In the genomic region with DNA sequence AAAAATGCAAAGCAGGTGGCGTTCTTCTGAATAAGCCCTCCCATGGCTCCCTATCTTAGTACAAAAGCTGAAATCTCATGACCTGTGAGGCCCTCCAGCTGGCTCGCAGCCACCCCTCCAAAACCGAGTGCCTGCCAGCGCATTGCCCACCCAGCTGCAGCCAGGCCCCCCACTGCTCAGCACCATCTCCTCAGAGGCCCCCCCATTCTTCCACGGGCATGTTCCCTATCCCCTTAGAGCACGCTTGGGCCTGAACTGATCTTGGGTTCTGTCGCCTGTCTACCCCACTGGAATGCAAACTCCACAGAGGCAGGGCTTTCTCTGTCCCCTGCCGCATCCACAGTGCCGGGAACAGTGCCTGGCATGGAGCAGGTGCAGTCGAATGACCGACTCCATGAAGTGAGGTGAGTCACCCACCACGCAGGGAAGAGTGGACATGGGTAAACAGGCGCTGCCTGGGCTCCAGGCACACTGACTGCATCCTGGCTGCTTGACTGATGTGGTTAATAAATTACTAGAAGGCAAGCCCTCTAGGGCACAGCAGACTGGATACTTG, we compare ENCODE assay signal across 1 cellular context.
TF ChIP-seq lines count a peak whose summit lies in the region.

No MANE protein-coding gene starts in this region.

TF ChIP-seq in HepG2, 621 proteins besides CTCF, POLR2A, EP300 and RAD21 (continued from another document and continues in another):
- no peak for TF ChIP-seq ZNF790 (CRISPR knock-in tag; IDR thresholded peaks at IDR 0.05; ENCODE audit: borderline replicate concordance)
- TF ChIP-seq JARID2 (CRISPR knock-in tag; IDR thresholded peaks at IDR 0.05; ENCODE audit: insufficient replicate concordance), result no peak
- TF ChIP-seq, protein P1, sequence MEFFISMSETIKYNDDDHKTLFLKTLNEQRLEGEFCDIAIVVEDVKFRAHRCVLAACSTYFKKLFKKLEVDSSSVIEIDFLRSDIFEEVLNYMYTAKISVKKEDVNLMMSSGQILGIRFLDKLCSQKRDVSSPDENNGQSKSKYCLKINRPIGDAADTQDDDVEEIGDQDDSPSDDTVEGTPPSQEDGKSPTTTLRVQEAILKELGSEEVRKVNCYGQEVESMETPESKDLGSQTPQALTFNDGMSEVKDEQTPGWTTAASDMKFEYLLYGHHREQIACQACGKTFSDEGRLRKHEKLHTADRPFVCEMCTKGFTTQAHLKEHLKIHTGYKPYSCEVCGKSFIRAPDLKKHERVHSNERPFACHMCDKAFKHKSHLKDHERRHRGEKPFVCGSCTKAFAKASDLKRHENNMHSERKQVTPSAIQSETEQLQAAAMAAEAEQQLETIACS (CRISPR knock-in tag; IDR thresholded peaks at IDR 0.05), result no peak
- no peak for TF ChIP-seq ZNF343 (CRISPR knock-in tag; IDR thresholded peaks at IDR 0.05)
- no peak for TF ChIP-seq HHEX (CRISPR knock-in tag; IDR thresholded peaks at IDR 0.05)
- TF ChIP-seq PTBP1 (IDR thresholded peaks at IDR 0.05; ENCODE audit: low read depth, low read length, poor library complexity, severe bottlenecking), result no peak
- TF ChIP-seq FOSL1 (CRISPR knock-in tag; IDR thresholded peaks at IDR 0.05; ENCODE audit: borderline replicate concordance), result 0 out of 2 replicates have a peak, but pooled peaks have one; percentile 63
- no peak for TF ChIP-seq CENPX (CRISPR knock-in tag; IDR thresholded peaks at IDR 0.05)
- no peak for TF ChIP-seq ZSCAN22 (CRISPR knock-in tag; IDR thresholded peaks at IDR 0.05)
- TF ChIP-seq JUN (CRISPR knock-in tag; IDR thresholded peaks at IDR 0.05), result 0 out of 2 replicates have a peak, but pooled peaks have one; percentile 49
- no peak for TF ChIP-seq ATF7-NPFF (CRISPR knock-in tag; IDR thresholded peaks at IDR 0.05; ENCODE audit: low read depth)
- no peak for TF ChIP-seq ZNF33B (CRISPR knock-in tag; IDR thresholded peaks at IDR 0.05)
- TF ChIP-seq, protein P2, sequence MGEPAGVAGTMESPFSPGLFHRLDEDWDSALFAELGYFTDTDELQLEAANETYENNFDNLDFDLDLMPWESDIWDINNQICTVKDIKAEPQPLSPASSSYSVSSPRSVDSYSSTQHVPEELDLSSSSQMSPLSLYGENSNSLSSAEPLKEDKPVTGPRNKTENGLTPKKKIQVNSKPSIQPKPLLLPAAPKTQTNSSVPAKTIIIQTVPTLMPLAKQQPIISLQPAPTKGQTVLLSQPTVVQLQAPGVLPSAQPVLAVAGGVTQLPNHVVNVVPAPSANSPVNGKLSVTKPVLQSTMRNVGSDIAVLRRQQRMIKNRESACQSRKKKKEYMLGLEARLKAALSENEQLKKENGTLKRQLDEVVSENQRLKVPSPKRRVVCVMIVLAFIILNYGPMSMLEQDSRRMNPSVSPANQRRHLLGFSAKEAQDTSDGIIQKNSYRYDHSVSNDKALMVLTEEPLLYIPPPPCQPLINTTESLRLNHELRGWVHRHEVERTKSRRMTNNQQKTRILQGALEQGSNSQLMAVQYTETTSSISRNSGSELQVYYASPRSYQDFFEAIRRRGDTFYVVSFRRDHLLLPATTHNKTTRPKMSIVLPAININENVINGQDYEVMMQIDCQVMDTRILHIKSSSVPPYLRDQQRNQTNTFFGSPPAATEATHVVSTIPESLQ (CRISPR knock-in tag; conservative IDR thresholded peaks at IDR 0.05), result no peak
- TF ChIP-seq, protein P3, sequence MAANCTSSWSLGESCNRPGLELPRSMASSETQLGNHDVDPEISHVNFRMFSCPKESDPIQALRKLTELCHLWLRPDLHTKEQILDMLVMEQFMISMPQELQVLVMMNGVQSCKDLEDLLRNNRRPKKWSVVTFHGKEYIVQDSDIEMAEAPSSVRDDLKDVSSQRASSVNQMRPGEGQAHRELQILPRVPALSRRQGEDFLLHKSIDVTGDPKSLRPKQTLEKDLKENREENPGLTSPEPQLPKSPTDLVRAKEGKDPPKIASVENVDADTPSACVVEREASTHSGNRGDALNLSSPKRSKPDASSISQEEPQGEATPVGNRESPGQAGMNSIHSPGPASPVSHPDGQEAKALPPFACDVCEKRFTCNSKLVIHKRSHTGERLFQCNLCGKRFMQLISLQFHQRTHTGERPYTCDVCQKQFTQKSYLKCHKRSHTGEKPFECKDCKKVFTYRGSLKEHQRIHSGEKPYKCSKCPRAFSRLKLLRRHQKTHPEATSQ (CRISPR knock-in tag; IDR thresholded peaks at IDR 0.05; ENCODE audit: borderline replicate concordance), result no peak
- no peak for TF ChIP-seq ZIK1 (CRISPR knock-in tag; IDR thresholded peaks at IDR 0.05; ENCODE audit: borderline replicate concordance, low read depth)
- TF ChIP-seq TEAD3 (CRISPR knock-in tag; optimal IDR thresholded peaks at IDR 0.05; ENCODE audit: borderline replicate concordance), result no peak
- no peak for TF ChIP-seq JDP2 (CRISPR knock-in tag; IDR thresholded peaks at IDR 0.05; ENCODE audit: borderline replicate concordance)
- no peak for TF ChIP-seq CEBPB (IDR thresholded peaks at IDR 0.05; ENCODE audit: borderline replicate concordance, low read depth, low read length)
- TF ChIP-seq ZNF350 (CRISPR knock-in tag; IDR thresholded peaks at IDR 0.05; ENCODE audit: borderline replicate concordance, low read depth), result no peak
- TF ChIP-seq MAFF (IDR thresholded peaks at IDR 0.05; ENCODE audit: low read depth, low read length), result no peak
- 0 out of 2 replicates have a peak, but pooled peaks have one; percentile 28 for TF ChIP-seq ZNF644 (CRISPR knock-in tag; IDR thresholded peaks at IDR 0.05; ENCODE audit: low read depth)
- TF ChIP-seq ZNF20 (CRISPR knock-in tag; IDR thresholded peaks at IDR 0.05), result no peak
- TF ChIP-seq, protein P4, sequence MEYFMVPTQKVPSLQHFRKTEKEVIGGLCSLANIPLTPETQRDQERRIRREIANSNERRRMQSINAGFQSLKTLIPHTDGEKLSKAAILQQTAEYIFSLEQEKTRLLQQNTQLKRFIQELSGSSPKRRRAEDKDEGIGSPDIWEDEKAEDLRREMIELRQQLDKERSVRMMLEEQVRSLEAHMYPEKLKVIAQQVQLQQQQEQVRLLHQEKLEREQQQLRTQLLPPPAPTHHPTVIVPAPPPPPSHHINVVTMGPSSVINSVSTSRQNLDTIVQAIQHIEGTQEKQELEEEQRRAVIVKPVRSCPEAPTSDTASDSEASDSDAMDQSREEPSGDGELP (IDR thresholded peaks at IDR 0.05; ENCODE audit: borderline replicate concordance, low read depth), result peak; percentile 23; the same call in 1 of the 2 replicates
- no peak for TF ChIP-seq ZFAT (CRISPR knock-in tag; conservative IDR thresholded peaks at IDR 0.05)
- TF ChIP-seq, protein P5, sequence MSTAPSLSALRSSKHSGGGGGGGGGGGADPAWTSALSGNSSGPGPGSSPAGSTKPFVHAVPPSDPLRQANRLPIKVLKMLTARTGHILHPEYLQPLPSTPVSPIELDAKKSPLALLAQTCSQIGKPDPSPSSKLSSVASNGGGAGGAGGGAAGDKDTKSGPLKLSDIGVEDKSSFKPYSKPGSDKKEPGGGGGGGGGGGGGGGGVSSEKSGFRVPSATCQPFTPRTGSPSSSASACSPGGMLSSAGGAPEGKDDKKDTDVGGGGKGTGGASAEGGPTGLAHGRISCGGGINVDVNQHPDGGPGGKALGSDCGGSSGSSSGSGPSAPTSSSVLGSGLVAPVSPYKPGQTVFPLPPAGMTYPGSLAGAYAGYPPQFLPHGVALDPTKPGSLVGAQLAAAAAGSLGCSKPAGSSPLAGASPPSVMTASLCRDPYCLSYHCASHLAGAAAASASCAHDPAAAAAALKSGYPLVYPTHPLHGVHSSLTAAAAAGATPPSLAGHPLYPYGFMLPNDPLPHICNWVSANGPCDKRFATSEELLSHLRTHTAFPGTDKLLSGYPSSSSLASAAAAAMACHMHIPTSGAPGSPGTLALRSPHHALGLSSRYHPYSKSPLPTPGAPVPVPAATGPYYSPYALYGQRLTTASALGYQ (CRISPR knock-in tag; IDR thresholded peaks at IDR 0.05), result no peak
- TF ChIP-seq, protein P6, sequence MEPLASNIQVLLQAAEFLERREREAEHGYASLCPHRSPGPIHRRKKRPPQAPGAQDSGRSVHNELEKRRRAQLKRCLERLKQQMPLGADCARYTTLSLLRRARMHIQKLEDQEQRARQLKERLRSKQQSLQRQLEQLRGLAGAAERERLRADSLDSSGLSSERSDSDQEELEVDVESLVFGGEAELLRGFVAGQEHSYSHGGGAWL (CRISPR knock-in tag; IDR thresholded peaks at IDR 0.05), result no peak
- TF ChIP-seq KLF11 (CRISPR knock-in tag; IDR thresholded peaks at IDR 0.05), result no peak
- TF ChIP-seq HMG20A (CRISPR knock-in tag; IDR thresholded peaks at IDR 0.05; ENCODE audit: borderline replicate concordance), result peak; percentile 38; the same call in 1 of the 2 replicates
- peak; percentile 54; the same call in 1 of the 2 replicates for TF ChIP-seq HDAC1 (CRISPR knock-in tag; IDR thresholded peaks at IDR 0.05)
- peak; percentile 95 for TF ChIP-seq ZNF3 (CRISPR knock-in tag; IDR thresholded peaks at IDR 0.05)
- peak; percentile 39; the same call in 1 of the 2 replicates for TF ChIP-seq SAP130 (CRISPR knock-in tag; IDR thresholded peaks at IDR 0.05; ENCODE audit: low read depth)
- TF ChIP-seq THYN1 (CRISPR knock-in tag; IDR thresholded peaks at IDR 0.05; ENCODE audit: borderline replicate concordance, low read depth), result no peak
- TF ChIP-seq, protein P7, sequence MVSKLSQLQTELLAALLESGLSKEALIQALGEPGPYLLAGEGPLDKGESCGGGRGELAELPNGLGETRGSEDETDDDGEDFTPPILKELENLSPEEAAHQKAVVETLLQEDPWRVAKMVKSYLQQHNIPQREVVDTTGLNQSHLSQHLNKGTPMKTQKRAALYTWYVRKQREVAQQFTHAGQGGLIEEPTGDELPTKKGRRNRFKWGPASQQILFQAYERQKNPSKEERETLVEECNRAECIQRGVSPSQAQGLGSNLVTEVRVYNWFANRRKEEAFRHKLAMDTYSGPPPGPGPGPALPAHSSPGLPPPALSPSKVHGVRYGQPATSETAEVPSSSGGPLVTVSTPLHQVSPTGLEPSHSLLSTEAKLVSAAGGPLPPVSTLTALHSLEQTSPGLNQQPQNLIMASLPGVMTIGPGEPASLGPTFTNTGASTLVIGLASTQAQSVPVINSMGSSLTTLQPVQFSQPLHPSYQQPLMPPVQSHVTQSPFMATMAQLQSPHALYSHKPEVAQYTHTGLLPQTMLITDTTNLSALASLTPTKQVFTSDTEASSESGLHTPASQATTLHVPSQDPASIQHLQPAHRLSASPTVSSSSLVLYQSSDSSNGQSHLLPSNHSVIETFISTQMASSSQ (IDR thresholded peaks at IDR 0.05; ENCODE audit: low read depth), result peak; percentile 81
- TF ChIP-seq, protein P7 (CRISPR knock-in tag; IDR thresholded peaks at IDR 0.05; ENCODE audit: borderline replicate concordance), result peak; percentile 58; the same call in 1 of the 2 replicates
- no peak for TF ChIP-seq SIX4 (CRISPR knock-in tag; IDR thresholded peaks at IDR 0.05)
- TF ChIP-seq ZNF234 (CRISPR knock-in tag; conservative IDR thresholded peaks at IDR 0.05), result no peak
- no peak for TF ChIP-seq ZNF616 (CRISPR knock-in tag; IDR thresholded peaks at IDR 0.05; ENCODE audit: low read depth)
- no peak for TF ChIP-seq NR2C2 (CRISPR knock-in tag; IDR thresholded peaks at IDR 0.05; ENCODE audit: borderline replicate concordance)
- TF ChIP-seq, protein P8, sequence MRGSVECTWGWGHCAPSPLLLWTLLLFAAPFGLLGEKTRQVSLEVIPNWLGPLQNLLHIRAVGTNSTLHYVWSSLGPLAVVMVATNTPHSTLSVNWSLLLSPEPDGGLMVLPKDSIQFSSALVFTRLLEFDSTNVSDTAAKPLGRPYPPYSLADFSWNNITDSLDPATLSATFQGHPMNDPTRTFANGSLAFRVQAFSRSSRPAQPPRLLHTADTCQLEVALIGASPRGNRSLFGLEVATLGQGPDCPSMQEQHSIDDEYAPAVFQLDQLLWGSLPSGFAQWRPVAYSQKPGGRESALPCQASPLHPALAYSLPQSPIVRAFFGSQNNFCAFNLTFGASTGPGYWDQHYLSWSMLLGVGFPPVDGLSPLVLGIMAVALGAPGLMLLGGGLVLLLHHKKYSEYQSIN (CRISPR knock-in tag; IDR thresholded peaks at IDR 0.05; ENCODE audit: borderline replicate concordance), result no peak
- no peak for TF ChIP-seq SMARCE1 (IDR thresholded peaks at IDR 0.05; ENCODE audit: borderline replicate concordance)
- TF ChIP-seq ZNF747 (CRISPR knock-in tag; IDR thresholded peaks at IDR 0.05; ENCODE audit: borderline replicate concordance), result no peak
- TF ChIP-seq SETDB1 (CRISPR knock-in tag; IDR thresholded peaks at IDR 0.05; ENCODE audit: borderline replicate concordance), result no peak
- TF ChIP-seq RARA (CRISPR knock-in tag; IDR thresholded peaks at IDR 0.05), result peak; percentile 10; the same call in 1 of the 2 replicates
- no peak for TF ChIP-seq ZNF460 (CRISPR knock-in tag; IDR thresholded peaks at IDR 0.05; ENCODE audit: borderline replicate concordance)
- 0 out of 2 replicates have a peak, but pooled peaks have one; percentile 30 for TF ChIP-seq ZNF451 (CRISPR knock-in tag; IDR thresholded peaks at IDR 0.05)
- TF ChIP-seq ZNF230 (CRISPR knock-in tag; IDR thresholded peaks at IDR 0.05), result no peak
- no peak for TF ChIP-seq SRF (IDR thresholded peaks at IDR 0.05; ENCODE audit: low read depth, low read length)
- no peak for TF ChIP-seq PHF21A (CRISPR knock-in tag; IDR thresholded peaks at IDR 0.05)
- TF ChIP-seq ZNF256 (CRISPR knock-in tag; conservative IDR thresholded peaks at IDR 0.05), result no peak
- TF ChIP-seq ZNF296 (CRISPR knock-in tag; conservative IDR thresholded peaks at IDR 0.05), result no peak
- TF ChIP-seq PPARG (CRISPR knock-in tag; conservative IDR thresholded peaks at IDR 0.05), result no peak
- TF ChIP-seq, protein P9, sequence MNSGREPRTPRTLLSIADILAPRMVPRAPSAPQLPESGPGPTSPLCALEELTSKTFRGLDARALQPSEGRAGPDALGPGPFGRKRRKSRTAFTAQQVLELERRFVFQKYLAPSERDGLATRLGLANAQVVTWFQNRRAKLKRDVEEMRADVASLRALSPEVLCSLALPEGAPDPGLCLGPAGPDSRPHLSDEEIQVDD (CRISPR knock-in tag; IDR thresholded peaks at IDR 0.05; ENCODE audit: borderline replicate concordance), result no peak
- no peak for TF ChIP-seq CBX2 (IDR thresholded peaks at IDR 0.05; ENCODE audit: low read depth, low read length)
- TF ChIP-seq CBX2 (CRISPR knock-in tag; IDR thresholded peaks at IDR 0.05; ENCODE audit: low read depth), result no peak
- no peak for TF ChIP-seq ZC3H4 (CRISPR knock-in tag; IDR thresholded peaks at IDR 0.05; ENCODE audit: borderline replicate concordance)
- TF ChIP-seq FOXO1 (CRISPR knock-in tag; IDR thresholded peaks at IDR 0.05), result peak; percentile 79; the same call in 1 of the 2 replicates
- peak; percentile 26; the same call in 1 of the 3 replicates for TF ChIP-seq MXI1 (IDR thresholded peaks at IDR 0.05; ENCODE audit: borderline replicate concordance, low read depth, low read length)
- no peak for TF ChIP-seq ARHGAP35 (CRISPR knock-in tag; IDR thresholded peaks at IDR 0.05; ENCODE audit: borderline replicate concordance)
- no peak; the same call in 1 of the 2 replicates for TF ChIP-seq MIXL1 (CRISPR knock-in tag; IDR thresholded peaks at IDR 0.05)
- no peak for TF ChIP-seq ZNF83 (CRISPR knock-in tag; IDR thresholded peaks at IDR 0.05; ENCODE audit: borderline replicate concordance)
